11 cellular contexts compared by ENCODE assay signal in genomic region chr1:204437796-204438570, GRCh38. TPM values are rescaled to one million over a fixed set of nuclear protein-coding genes. Genes with fewer than 3 reads are reported as not detected.
DNase-seq lines count a peak whose midpoint lies in the region; ATAC-seq and TF ChIP-seq lines count a peak whose summit lies in the region.
"Had no signal": no experiment of that assay in that cellular context is flagged by ENCODE, and none has a peak within 500 bp of the region (broad histone marks: within the 10 kb centered on the region; RNA-seq: fewer than 3 reads in every experiment).

No MANE protein-coding gene starts in this region.

- no peak overlapping the region for H3K4me3 ChIP-seq in hepatocyte
- H3K4me3 ChIP-seq in stomach smooth muscle (ENCODE audit: low read length in 2 of 2) = no peak overlapping the region

- H4K20me1 ChIP-seq in hepatocyte (ENCODE audit: insufficient read depth, poor library complexity, severe bottlenecking) = no peaks in the 10 kb centered on the region

- H3K9me3 ChIP-seq in hepatocyte (ENCODE audit: low read depth) (no peaks in the 10 kb centered on the region), stomach smooth muscle (ENCODE audit: control insufficient read depth in 2 of 2, low read length in 2 of 2) (no peaks in the 10 kb centered on the region)

- peak overlapping the region; percentile 71 for H3K27ac ChIP-seq in hepatocyte
- H3K27ac ChIP-seq in stomach smooth muscle (ENCODE audit: low read length) = peak overlapping the region; percentile 70

- H3K9me3 Mint-ChIP-seq in activated CD4-positive, alpha-beta T cell treated with anti-CD3 and anti-CD28 coated beads, Interleukin-2, amount 10 ng/mL, durations not matched to agents 24 days and 14 days = no peaks in the 10 kb centered on the region
- H3K9me3 Mint-ChIP-seq in T-cell = no peaks in the 10 kb centered on the region
- H3K9me3 Mint-ChIP-seq: immature natural killer cell, natural killer cell had no signal

- H3K27ac Mint-ChIP-seq in activated CD4-positive, alpha-beta T cell treated with anti-CD3 and anti-CD28 coated beads, Interleukin-2, amount 10 ng/mL, durations not matched to agents 24 days and 14 days = peak overlapping the region; percentile 22
- peak overlapping the region; percentile 5 to 13 for H3K27ac Mint-ChIP-seq in T-cell
- H3K27ac Mint-ChIP-seq: natural killer cell had no signal

- ATAC-seq in T-cell (replicated peaks in 1 of 4) = no peak
- ATAC-seq: natural killer cell had no signal

- POLR2A ChIA-PET in T-cell (lab: Charles Lee) = no interaction called here

- H3K36me3 ChIP-seq in hepatocyte (replicated peaks; ENCODE audit: insufficient read depth, low read depth) (no peaks in the 10 kb centered on the region), stomach smooth muscle (ENCODE audit: control insufficient read depth in 2 of 2, insufficient read depth in 2 of 2, low read length in 2 of 2) (peaks cover 31 to 39% of the 10 kb centered on the region in 2 donors)

- peaks cover 11% of the 10 kb centered on the region for H3K4me1 Mint-ChIP-seq in activated CD4-positive, alpha-beta T cell treated with anti-CD3 and anti-CD28 coated beads, Interleukin-2, amount 10 ng/mL, durations not matched to agents 24 days and 14 days
- H3K4me1 Mint-ChIP-seq in T-cell = no peaks in the 10 kb centered on the region
- H3K4me1 Mint-ChIP-seq: immature natural killer cell, natural killer cell had no signal

- H3K79me2 ChIP-seq in hepatocyte = no peaks in the 10 kb centered on the region

- no peaks in the 10 kb centered on the region for H3K9me2 ChIP-seq in hepatocyte (replicated peaks; ENCODE audit: insufficient read depth)

- CTCF ChIA-PET in T-cell (lab: Charles Lee) = interaction anchor here (0.6 to 0.9 kb wide), 3 partner anchors 10 to 355 kb away, joined by 3 to 6 read pairs (median 3); no protein-coding TSS in a partner anchor

- 73% methylated on average over 8 of the region's 8 CpGs for WGBS in hepatocyte (ENCODE audit: low lambda C conversion rate, missing lambda C conversion rate)

- no peak overlapping the region for H3K4me3 Mint-ChIP-seq in activated CD4-positive, alpha-beta T cell treated with anti-CD3 and anti-CD28 coated beads, Interleukin-2, amount 10 ng/mL, durations not matched to agents 24 days and 14 days
- H3K4me3 Mint-ChIP-seq in T-cell = no peak overlapping the region
- H3K4me3 Mint-ChIP-seq: immature natural killer cell, natural killer cell had no signal

- H3K36me3 Mint-ChIP-seq in activated CD4-positive, alpha-beta T cell treated with anti-CD3 and anti-CD28 coated beads, Interleukin-2, amount 10 ng/mL, durations not matched to agents 24 days and 14 days (ENCODE audit: low read depth) = peaks cover 48% of the 10 kb centered on the region
- peaks cover 72% of the 10 kb centered on the region for H3K36me3 Mint-ChIP-seq in T-cell

- intact Hi-C loops in activated CD4-positive, alpha-beta T cell treated with anti-CD3 and anti-CD28 coated beads, Interleukin-2, amount 10 ng/mL, durations not matched to agents 24 days and 14 days (cut with micrococcal nuclease) = loop anchor here (10.0 kb wide), 1 partner anchor 367 kb away; no protein-coding TSS in a partner anchor

- H3K9ac ChIP-seq in stomach smooth muscle (ENCODE audit: low read length in 2 of 2) = peak overlapping the region; percentile 35 to 37

- H3K4me1 ChIP-seq in hepatocyte (ENCODE audit: insufficient read depth) (peaks cover 5% of the 10 kb centered on the region), stomach smooth muscle (ENCODE audit: control insufficient read depth, insufficient read depth, low read length) (peaks cover 54% of the 10 kb centered on the region)

- no peak for TF ChIP-seq CTCF in hepatocyte (IDR thresholded peaks at IDR 0.05; ENCODE audit: poor library complexity)

- no peak for DNase-seq in activated CD4-positive, alpha-beta T cell treated with anti-CD3 and anti-CD28 coated beads, Interleukin-2, amount 10 ng/mL, durations not matched to agents 24 days and 14 days
- no peak for DNase-seq in activated CD4-positive, alpha-beta T cell treated with anti-CD3 and anti-CD28 coated beads, Interleukin-2, amount 50 U/mL, for 4 hours
- DNase-seq in T-cell (no peak), hepatocyte (ENCODE audit: low spot score) (no peak), globus pallidus (ENCODE audit: low spot score) (no peak), NCI-H187 treated with DMSO at 0.1 percent for 48 hours (lab: John Stamatoyannopoulos, UW) (no peak), NCI-H187 (lab: John Stamatoyannopoulos, UW) (no peak)
- DNase-seq: anterior cingulate cortex, immature natural killer cell, natural killer cell had no signal

- H2AFZ ChIP-seq in hepatocyte = no peak overlapping the region

- no peak overlapping the region for H3K4me2 ChIP-seq in hepatocyte

- no peaks in the 10 kb centered on the region for H3K27me3 ChIP-seq in hepatocyte
- H3K27me3 ChIP-seq in stomach smooth muscle (ENCODE audit: control insufficient read depth in 1 of 2, insufficient read depth in 2 of 2, low read length in 2 of 2) = no peaks in the 10 kb centered on the region

- no peaks in the 10 kb centered on the region for H3K27me3 Mint-ChIP-seq in activated CD4-positive, alpha-beta T cell treated with anti-CD3 and anti-CD28 coated beads, Interleukin-2, amount 10 ng/mL, durations not matched to agents 24 days and 14 days
- no peaks in the 10 kb centered on the region for H3K27me3 Mint-ChIP-seq in T-cell

RNA-seq across cellular contexts. Expression of gene PPP1R15B, which starts 26.4 kb away (rescaled TPM):
- total RNA-seq in activated CD4-positive, alpha-beta T cell treated with anti-CD3 and anti-CD28 coated beads, Interleukin-2, amount 10 ng/mL, durations not matched to agents 24 days and 14 days = 70.9 and 74.0 TPM in 2 replicates
- total RNA-seq in T-cell = 100 to 1,000 TPM in 2 of 5 donors, 10 to 100 TPM in 3; 67.9 to 151 (median 70.6) TPM
- total RNA-seq in hepatocyte = 66.9 and 77.0 TPM in 2 replicates
- polyA plus RNA-seq in hepatocyte = 31.2 and 34.0 TPM in 2 replicates

RNA-seq across cellular contexts. Expression of gene PIK3C2B, which starts 56.6 kb away (rescaled TPM):
- total RNA-seq in activated CD4-positive, alpha-beta T cell treated with anti-CD3 and anti-CD28 coated beads, Interleukin-2, amount 10 ng/mL, durations not matched to agents 24 days and 14 days = 22.7 and 23.6 TPM in 2 replicates
- total RNA-seq in T-cell = 10 to 100 TPM; 33.4 to 44.1 (median 36.0) TPM
- 19.7 and 26.0 TPM in 2 replicates for total RNA-seq in hepatocyte
- 15.5 and 18.8 TPM in 2 replicates for polyA plus RNA-seq in hepatocyte
